7 cellular contexts compared by ENCODE assay signal in the genomic region with DNA sequence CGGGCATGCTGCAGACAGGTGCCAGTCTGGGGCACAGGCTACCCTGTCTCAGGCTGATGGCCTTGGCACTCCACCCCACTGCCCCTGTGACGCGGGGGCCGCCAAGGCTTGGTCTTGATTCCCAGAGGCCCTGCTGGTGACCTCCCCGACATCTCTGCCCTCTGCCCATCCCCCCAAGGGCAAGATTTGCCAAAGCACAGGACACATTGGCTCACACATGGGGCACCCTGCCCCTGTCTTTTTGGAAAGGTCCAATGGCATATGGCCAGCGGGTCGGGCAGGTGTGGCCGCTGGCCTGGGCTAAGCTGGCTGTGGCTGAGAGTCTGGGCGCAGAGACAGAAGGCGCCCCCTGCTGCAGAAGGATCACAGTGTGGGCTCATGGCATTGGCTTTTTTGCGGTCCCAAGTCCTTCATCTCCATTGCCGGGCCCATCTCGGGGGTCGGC. TPM values are rescaled to one million over a fixed set of nuclear protein-coding genes. Genes with fewer than 3 reads are reported as not detected.
DNase-seq lines count a peak whose midpoint lies in the region; ATAC-seq and TF ChIP-seq lines count a peak whose summit lies in the region.
"Had no signal": no experiment of that assay in that cellular context is flagged by ENCODE, and none has a peak within 500 bp of the region (broad histone marks: within the 10 kb centered on the region; RNA-seq: fewer than 3 reads in every experiment).

No MANE protein-coding gene starts in this region.

- H3K4me3 ChIP-seq in OCI-LY3 (ENCODE audit: low read length) (no peak overlapping the region), right cardiac atrium (ENCODE audit: low read length) (no peak overlapping the region)

- H3K27ac ChIP-seq in OCI-LY3 (ENCODE audit: low read length), result no peak overlapping the region
- H3K27ac ChIP-seq in right cardiac atrium (ENCODE audit: low read length), result no peak overlapping the region

- H3K4me2 ChIP-seq in OCI-LY3 (ENCODE audit: low read length), result no peak overlapping the region

- H2AFZ ChIP-seq in OCI-LY3 (ENCODE audit: low read depth, low read length), result no peak overlapping the region

- no peaks in the 10 kb centered on the region for H3K36me3 ChIP-seq in OCI-LY3 (replicated peaks; ENCODE audit: low read depth, low read length)

- H3K27me3 ChIP-seq in OCI-LY3 (ENCODE audit: low read depth, low read length) (no peaks in the 10 kb centered on the region), right cardiac atrium (ENCODE audit: control insufficient read depth, insufficient read depth) (no peaks in the 10 kb centered on the region)

- WGBS in right cardiac atrium, result 73% methylated on average over 14 of the region's 14 CpGs

- intact Hi-C loops in right cardiac atrium (cut with DNase I), result no loop called here

- no peak for DNase-seq in GM10266 (ENCODE audit: extremely low spot score)
- peak; percentile 18 to 72 (median 67) for DNase-seq in right cardiac atrium
- DNase-seq in hippocampal formation (lab: John Stamatoyannopoulos, UW), result no peak
- no peak for DNase-seq in SKM-1 treated with dmso at 0.1 percent for 144 hours (lab: John Stamatoyannopoulos, UW; ENCODE audit: unreplicated experiment)
- DNase-seq: foreskin melanocyte had no signal

- peaks cover 5% of the 10 kb centered on the region; the same call in 1 of the 2 replicates for H3K4me1 ChIP-seq in OCI-LY3 (ENCODE audit: low read length)
- peaks cover 7% of the 10 kb centered on the region for H3K4me1 ChIP-seq in right cardiac atrium (ENCODE audit: control insufficient read depth, insufficient read depth, low read length)

- peak; percentile 29 for TF ChIP-seq CTCF in GM10266 (IDR thresholded peaks at IDR 0.05; ENCODE audit: control insufficient read depth, insufficient read depth, low read depth, missing control alignments)
- peak; percentile 47 for TF ChIP-seq CTCF in OCI-LY3 (IDR thresholded peaks at IDR 0.05; ENCODE audit: low read depth, low read length)

- H3K79me2 ChIP-seq in OCI-LY3 (ENCODE audit: low read length), result peaks cover 4% of the 10 kb centered on the region; the same call in 1 of the 2 replicates

- H3K9me3 ChIP-seq in OCI-LY3 (ENCODE audit: insufficient read depth, low read length) (no peaks in the 10 kb centered on the region), right cardiac atrium (ENCODE audit: control insufficient read depth, low read length) (no peaks in the 10 kb centered on the region)

- no peaks in the 10 kb centered on the region for H4K20me1 ChIP-seq in OCI-LY3 (ENCODE audit: insufficient read depth, low read length)

- H3K9ac ChIP-seq in OCI-LY3 (ENCODE audit: low read length), result no peak overlapping the region

- ATAC-seq in right cardiac atrium, result no peak
- ATAC-seq in GM18517 (IDR thresholded peaks at IDR 0.05; ENCODE audit: unreplicated experiment), result no peak

RNA-seq across cellular contexts. Expression of gene MIB2, which starts 4.6 kb away (rescaled TPM):
- total RNA-seq in right cardiac atrium, result 10 to 100 TPM; 49.5 to 77.8 (median 65.5) TPM
- 52.5 TPM for polyA plus RNA-seq in right cardiac atrium

RNA-seq across cellular contexts. Expression of gene MMP23B, which starts 12.0 kb away (rescaled TPM):
- total RNA-seq in right cardiac atrium, result 10 to 100 TPM; 18.7 to 22.4 (median 19.9) TPM
- 15.8 TPM for polyA plus RNA-seq in right cardiac atrium

RNA-seq across cellular contexts. Expression of gene FNDC10, which starts 20.0 kb away (rescaled TPM):
- total RNA-seq in right cardiac atrium, result under 1 TPM; 0.47 to 0.97 (median 0.80) TPM
- polyA plus RNA-seq in right cardiac atrium, result 0.68 TPM

RNA-seq across cellular contexts. Expression of gene CDK11B, which starts 38.9 kb away (rescaled TPM):
- total RNA-seq in right cardiac atrium, result 10 to 100 TPM; 18.8 to 20.6 (median 19.7) TPM
- polyA plus RNA-seq in right cardiac atrium, result 27.0 TPM

RNA-seq across cellular contexts. Expression of gene SSU72, which starts 45.3 kb away (rescaled TPM):
- total RNA-seq in right cardiac atrium, result 100 to 1,000 TPM; 112 to 115 (median 113) TPM
- polyA plus RNA-seq in right cardiac atrium, result 130 TPM

Comparison
In these comparisons a context has a peak if more than half of its experiments do, and no peak if none do; other contexts are left out.
1. DNase-seq: peak in right cardiac atrium (3 of 3); none in GM10266 (single experiment), hippocampal formation (0 of 2) and SKM-1 treated with dmso at 0.1 percent for 144 hours (single experiment).